ENCODE assay signal across 14 cellular contexts in genomic region chr2:75287624-75288313, GRCh38.
DNase-seq lines count a peak whose midpoint lies in the region; ATAC-seq and TF ChIP-seq lines count a peak whose summit lies in the region.
"Had no signal": no experiment of that assay in that cellular context is flagged by ENCODE, and none has a peak within 500 bp of the region (broad histone marks: within the 10 kb centered on the region; RNA-seq: fewer than 3 reads in every experiment).

No MANE protein-coding gene starts in this region.

- no peak overlapping the region for H3K27ac ChIP-seq in lung (ENCODE audit: low read depth in 1 of 2, low read length in 1 of 2)
- H3K27ac ChIP-seq in vagina = no peak overlapping the region

- ATAC-seq in GM18870 (IDR thresholded peaks at IDR 0.05; ENCODE audit: unreplicated experiment) = peak; percentile 68
- peak; percentile 73 for ATAC-seq in GM21576 (IDR thresholded peaks at IDR 0.05; ENCODE audit: unreplicated experiment)
- peak; percentile 71 for ATAC-seq in HG03460 (IDR thresholded peaks at IDR 0.05; ENCODE audit: unreplicated experiment)
- peak; percentile 47 for ATAC-seq in lung (ENCODE audit: insufficient read depth, low FRiP score)
- ATAC-seq in omental fat pad (ENCODE audit: low FRiP score) = no peak
- ATAC-seq: HCT116; left ventricle myocardium superior; stimulated activated effector memory CD8-positive, alpha-beta T cell treated with anti-CD3 and anti-CD28 coated beads, Interleukin-12 subunit alpha, Interleukin-12 subunit beta, amount 100 ng/mL, for 72 hours had no signal

- H3K9me3 ChIP-seq in lung (ENCODE audit: control insufficient read depth in 2 of 2, insufficient read depth in 1 of 2, low read length in 1 of 2) (no peaks in the 10 kb centered on the region), vagina (no peaks in the 10 kb centered on the region)

- H3K27me3 ChIP-seq in lung (ENCODE audit: control insufficient read depth, insufficient read depth) (no peaks in the 10 kb centered on the region), vagina (no peaks in the 10 kb centered on the region)

- DNase-seq in lung (ENCODE audit: low spot score) (no peak), cerebellar cortex (ENCODE audit: low spot score) (no peak), vagina (ENCODE audit: extremely low spot score in 2 of 2) (no peak), omental fat pad (ENCODE audit: low spot score) (no peak)
- no peak for DNase-seq in activated CD8-positive, alpha-beta memory T cell treated with anti-CD3 and anti-CD28 coated beads, Interleukin-2, amount 50 U/mL, for 4 hours
- DNase-seq: activated CD4-positive, alpha-beta memory T cell treated with anti-CD3 and anti-CD28 coated beads, Interleukin-2, amount 10 ng/mL, durations not matched to agents 7 days and 5 days; activated naive CD8-positive, alpha-beta T cell treated with anti-CD3 and anti-CD28 coated beads, Interleukin-2, amount 10 ng/mL, durations not matched to agents 7 days and 5 days; left ventricle myocardium superior; NCI-H748 treated with DMSO at 0.1 percent for 48 hours had no signal

- no peaks in the 10 kb centered on the region for H3K4me1 ChIP-seq in lung (ENCODE audit: control insufficient read depth in 2 of 2, insufficient read depth in 2 of 2, low read length in 2 of 2)
- no peaks in the 10 kb centered on the region for H3K4me1 ChIP-seq in vagina

- H3K36me3 ChIP-seq in lung (ENCODE audit: control insufficient read depth in 2 of 2, insufficient read depth in 2 of 2, low read length in 2 of 2) = no peaks in the 10 kb centered on the region
- no peaks in the 10 kb centered on the region for H3K36me3 ChIP-seq in vagina

- WGBS in lung, 2 donors = 39 to 60% methylated on average over 1 of the region's 1 CpG

- no peak for TF ChIP-seq POLR2A in vagina (IDR thresholded peaks at IDR 0.05)

- intact Hi-C loops in vagina (cut with DNase I) = no loop called here

- TF ChIP-seq CTCF in lung (IDR thresholded peaks at IDR 0.05; ENCODE audit: control extremely low read depth, extremely low read depth) (no peak), vagina (IDR thresholded peaks at IDR 0.05) (no peak), omental fat pad (IDR thresholded peaks at IDR 0.05) (no peak)

- no peak overlapping the region for H3K4me3 ChIP-seq in lung
- H3K4me3 ChIP-seq in vagina = no peak overlapping the region
